Comparison of ENCODE assay signal across 11 cellular contexts in the genomic region with DNA sequence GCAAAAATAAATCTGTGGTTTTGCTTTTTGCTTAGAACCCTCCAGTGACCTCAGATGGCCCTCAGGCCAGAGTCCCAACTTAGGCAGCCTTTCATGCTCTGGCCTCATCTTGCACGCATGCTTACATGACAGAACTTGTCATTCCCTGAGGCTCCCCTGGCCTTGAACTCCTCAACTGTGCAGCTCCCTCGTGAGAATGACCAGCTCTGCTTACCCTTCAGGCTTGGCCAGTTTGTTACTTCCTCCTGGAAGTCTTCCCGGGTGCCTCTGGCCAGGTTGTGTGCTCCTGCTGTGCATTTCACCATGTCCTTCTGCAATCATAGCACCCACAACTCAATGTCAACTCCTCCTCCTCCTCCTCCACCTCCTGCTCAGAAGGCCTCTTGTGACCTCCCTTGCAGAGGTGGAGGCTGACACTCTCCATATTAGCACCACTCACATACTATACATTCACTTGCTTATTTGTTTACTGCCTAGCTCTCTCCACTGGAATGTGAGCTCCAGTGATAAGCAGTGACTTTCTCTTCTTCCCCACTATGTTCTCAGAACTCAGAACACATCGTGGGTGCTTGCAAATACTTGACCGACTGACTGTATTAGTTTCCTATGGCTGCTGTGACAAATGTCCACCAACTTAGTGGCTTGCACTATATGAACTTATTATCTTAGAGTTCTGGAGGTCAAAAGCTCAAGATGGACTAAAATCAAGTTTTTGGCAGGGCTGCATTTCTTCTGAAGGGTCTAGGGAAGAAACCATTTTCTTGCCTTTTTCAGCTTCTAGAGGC. TPM values are rescaled to one million over a fixed set of nuclear protein-coding genes. Genes with fewer than 3 reads are reported as not detected.
DNase-seq lines count a peak whose midpoint lies in the region; ATAC-seq and TF ChIP-seq lines count a peak whose summit lies in the region.
"Had no signal": no experiment of that assay in that cellular context is flagged by ENCODE, and none has a peak within 500 bp of the region (broad histone marks: within the 10 kb centered on the region; RNA-seq: fewer than 3 reads in every experiment).

No MANE protein-coding gene starts in this region.

- peak overlapping the region; percentile 75 for H3K27ac Mint-ChIP-seq in stimulated activated naive CD8-positive, alpha-beta T cell treated with anti-CD3 and anti-CD28 coated beads, Interleukin-15, Interleukin-2, amounts not matched to agents 100 ng/mL and 50 ng/mL, for 24 hours
- H3K27ac Mint-ChIP-seq in stimulated activated naive CD8-positive, alpha-beta T cell treated with anti-CD3 and anti-CD28 coated beads, Interleukin-15, amount 100 ng/mL, for 72 hours: no peak overlapping the region
- peak overlapping the region; percentile 56 for H3K27ac Mint-ChIP-seq in activated naive CD8-positive, alpha-beta T cell treated with anti-CD3 and anti-CD28 coated beads for 36 hours
- peak overlapping the region; percentile 56 to 84 (median 74) for H3K27ac Mint-ChIP-seq in immature natural killer cell

- H3K9me3 Mint-ChIP-seq in stimulated activated naive CD8-positive, alpha-beta T cell treated with anti-CD3 and anti-CD28 coated beads, Interleukin-15, Interleukin-2, amounts not matched to agents 100 ng/mL and 50 ng/mL, for 24 hours: no peaks in the 10 kb centered on the region
- H3K9me3 Mint-ChIP-seq in stimulated activated naive CD8-positive, alpha-beta T cell treated with anti-CD3 and anti-CD28 coated beads, Interleukin-15, amount 100 ng/mL, for 72 hours: no peaks in the 10 kb centered on the region
- H3K9me3 Mint-ChIP-seq in activated naive CD8-positive, alpha-beta T cell treated with anti-CD3 and anti-CD28 coated beads for 36 hours: no peaks in the 10 kb centered on the region
- H3K9me3 Mint-ChIP-seq in immature natural killer cell: no peaks in the 10 kb centered on the region

- H3K36me3 Mint-ChIP-seq in stimulated activated naive CD8-positive, alpha-beta T cell treated with anti-CD3 and anti-CD28 coated beads, Interleukin-15, Interleukin-2, amounts not matched to agents 100 ng/mL and 50 ng/mL, for 24 hours (ENCODE audit: low read depth): peaks cover 43% of the 10 kb centered on the region
- peaks cover 49% of the 10 kb centered on the region for H3K36me3 Mint-ChIP-seq in activated naive CD8-positive, alpha-beta T cell treated with anti-CD3 and anti-CD28 coated beads for 36 hours
- peaks cover 3 to 10% (median 5%) of the 10 kb centered on the region in 3 donors for H3K36me3 Mint-ChIP-seq in immature natural killer cell

- H3K4me3 ChIP-seq in upper lobe of right lung: no peak overlapping the region
- H3K4me3 ChIP-seq: PC-9 had no signal

- no peaks in the 10 kb centered on the region for H3K9me3 ChIP-seq in upper lobe of right lung

- no peaks in the 10 kb centered on the region for H3K27me3 ChIP-seq in upper lobe of right lung

- no peak for TF ChIP-seq CTCF in upper lobe of right lung (IDR thresholded peaks at IDR 0.05)

- intact Hi-C loops in upper lobe of right lung (cut with DNase I): no loop called here

- no peak overlapping the region for H3K27ac ChIP-seq in upper lobe of right lung
- H3K27ac ChIP-seq: PC-9 had no signal

- H3K27me3 Mint-ChIP-seq in stimulated activated naive CD8-positive, alpha-beta T cell treated with anti-CD3 and anti-CD28 coated beads, Interleukin-15, Interleukin-2, amounts not matched to agents 100 ng/mL and 50 ng/mL, for 24 hours: no peaks in the 10 kb centered on the region
- no peaks in the 10 kb centered on the region for H3K27me3 Mint-ChIP-seq in stimulated activated naive CD8-positive, alpha-beta T cell treated with anti-CD3 and anti-CD28 coated beads, Interleukin-15, amount 100 ng/mL, for 72 hours
- H3K27me3 Mint-ChIP-seq in activated naive CD8-positive, alpha-beta T cell treated with anti-CD3 and anti-CD28 coated beads for 36 hours: no peaks in the 10 kb centered on the region
- H3K27me3 Mint-ChIP-seq in immature natural killer cell (ENCODE audit: low read depth in 3 of 3): peaks cover 0 to 2% (median 0%) of the 10 kb centered on the region in 3 donors

- no peak overlapping the region for H3K4me3 Mint-ChIP-seq in stimulated activated naive CD8-positive, alpha-beta T cell treated with anti-CD3 and anti-CD28 coated beads, Interleukin-15, Interleukin-2, amounts not matched to agents 100 ng/mL and 50 ng/mL, for 24 hours
- H3K4me3 Mint-ChIP-seq in stimulated activated naive CD8-positive, alpha-beta T cell treated with anti-CD3 and anti-CD28 coated beads, Interleukin-15, amount 100 ng/mL, for 72 hours: no peak overlapping the region
- H3K4me3 Mint-ChIP-seq in activated naive CD8-positive, alpha-beta T cell treated with anti-CD3 and anti-CD28 coated beads for 36 hours: no peak overlapping the region
- H3K4me3 Mint-ChIP-seq in immature natural killer cell: peak overlapping the region in 3 of 5 donors; percentile 12 to 44 (median 38)

- H3K4me1 ChIP-seq in upper lobe of right lung: peaks cover 16% of the 10 kb centered on the region

- ATAC-seq in stimulated activated naive CD8-positive, alpha-beta T cell treated with anti-CD3 and anti-CD28 coated beads, Interleukin-15, amount 100 ng/mL, for 72 hours: no peak
- ATAC-seq in upper lobe of right lung (peak; percentile 73), SK-N-SH treated with all-trans-retinoic acid at 6 μM for 48 hours (no peak)

- no peak for DNase-seq in stimulated activated naive CD8-positive, alpha-beta T cell treated with anti-CD3 and anti-CD28 coated beads, Interleukin-15, amount 100 ng/mL, for 72 hours
- DNase-seq in activated naive CD8-positive, alpha-beta T cell treated with anti-CD3 and anti-CD28 coated beads for 36 hours: no peak
- DNase-seq in immature natural killer cell: no peak
- DNase-seq in upper lobe of right lung: no peak
- DNase-seq in stimulated activated CD4-positive, alpha-beta T cell treated with anti-CD3 and anti-CD28 coated beads, Interleukin-1b, Interleukin-23, amount 100 ng/mL, for 48 hours: no peak
- no peak for DNase-seq in NCI-H2171 treated with DMSO at 0.1 percent for 48 hours (lab: John Stamatoyannopoulos, UW)
- DNase-seq: cortex of kidney, T-helper 9 cell had no signal

- H3K4me1 Mint-ChIP-seq in stimulated activated naive CD8-positive, alpha-beta T cell treated with anti-CD3 and anti-CD28 coated beads, Interleukin-15, Interleukin-2, amounts not matched to agents 100 ng/mL and 50 ng/mL, for 24 hours (ENCODE audit: low read depth): peaks cover 65% of the 10 kb centered on the region
- H3K4me1 Mint-ChIP-seq in stimulated activated naive CD8-positive, alpha-beta T cell treated with anti-CD3 and anti-CD28 coated beads, Interleukin-15, amount 100 ng/mL, for 72 hours: peaks cover 74% of the 10 kb centered on the region
- H3K4me1 Mint-ChIP-seq in activated naive CD8-positive, alpha-beta T cell treated with anti-CD3 and anti-CD28 coated beads for 36 hours: peaks cover 59% of the 10 kb centered on the region
- H3K4me1 Mint-ChIP-seq in immature natural killer cell: peaks cover 0 to 87% of the 10 kb centered on the region in 2 donors

- peaks cover 4% of the 10 kb centered on the region for H3K36me3 ChIP-seq in upper lobe of right lung

TF ChIP-seq in SK-N-SH treated with all-trans-retinoic acid at 6 μM for 48 hours, 23 proteins besides CTCF, POLR2A, EP300 and RAD21 (continues in another document):
- TF ChIP-seq, protein P1, sequence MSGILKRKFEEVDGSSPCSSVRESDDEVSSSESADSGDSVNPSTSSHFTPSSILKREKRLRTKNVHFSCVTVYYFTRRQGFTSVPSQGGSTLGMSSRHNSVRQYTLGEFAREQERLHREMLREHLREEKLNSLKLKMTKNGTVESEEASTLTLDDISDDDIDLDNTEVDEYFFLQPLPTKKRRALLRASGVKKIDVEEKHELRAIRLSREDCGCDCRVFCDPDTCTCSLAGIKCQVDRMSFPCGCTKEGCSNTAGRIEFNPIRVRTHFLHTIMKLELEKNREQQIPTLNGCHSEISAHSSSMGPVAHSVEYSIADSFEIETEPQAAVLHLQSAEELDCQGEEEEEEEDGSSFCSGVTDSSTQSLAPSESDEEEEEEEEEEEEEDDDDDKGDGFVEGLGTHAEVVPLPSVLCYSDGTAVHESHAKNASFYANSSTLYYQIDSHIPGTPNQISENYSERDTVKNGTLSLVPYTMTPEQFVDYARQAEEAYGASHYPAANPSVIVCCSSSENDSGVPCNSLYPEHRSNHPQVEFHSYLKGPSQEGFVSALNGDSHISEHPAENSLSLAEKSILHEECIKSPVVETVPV (CRISPR knock-in tag; IDR thresholded peaks at IDR 0.05): no peak
- TF ChIP-seq BACH2 (CRISPR knock-in tag; IDR thresholded peaks at IDR 0.05; ENCODE audit: borderline replicate concordance) (no peak), ZFP30 (CRISPR knock-in tag; IDR thresholded peaks at IDR 0.05) (no peak), ZNF8 (CRISPR knock-in tag; IDR thresholded peaks at IDR 0.05) (no peak), TSHZ2 (CRISPR knock-in tag; IDR thresholded peaks at IDR 0.05) (no peak), SNAI2 (CRISPR knock-in tag; IDR thresholded peaks at IDR 0.05) (no peak), PPARA (CRISPR knock-in tag; IDR thresholded peaks at IDR 0.05; ENCODE audit: borderline replicate concordance) (no peak)

RNA-seq across cellular contexts. Expression of gene RCSD1, which starts 41.9 kb away (rescaled TPM):
- 10 to 100 TPM; 56.4 to 58.2 TPM for total RNA-seq in activated naive CD8-positive, alpha-beta T cell treated with anti-CD3 and anti-CD28 coated beads for 36 hours
- polyA plus RNA-seq in immature natural killer cell: 100 to 1,000 TPM in 2 of 3 donors, 10 to 100 TPM in 1; 96.2 to 179 (median 129) TPM
- 14.8 TPM for total RNA-seq in upper lobe of right lung
- total RNA-seq: PC-9 had no signal

RNA-seq across cellular contexts. Expression of gene MPZL1, which starts 49.9 kb away (rescaled TPM):
- 10 to 100 TPM; 15.9 to 17.3 TPM for total RNA-seq in activated naive CD8-positive, alpha-beta T cell treated with anti-CD3 and anti-CD28 coated beads for 36 hours
- 10 to 100 TPM in 2 of 3 donors, 1 to 10 TPM in 1; 6.8 to 14.3 (median 12.1) TPM for polyA plus RNA-seq in immature natural killer cell
- total RNA-seq in upper lobe of right lung: 85.2 TPM

Comparison
In these comparisons a context has a peak if more than half of its experiments do, and no peak if none do; other contexts are left out.
1. H3K27ac Mint-ChIP-seq: peak in stimulated activated naive CD8-positive, alpha-beta T cell treated with anti-CD3 and anti-CD28 coated beads, Interleukin-15, Interleukin-2, amounts not matched to agents 100 ng/mL and 50 ng/mL, for 24 hours (single experiment), activated naive CD8-positive, alpha-beta T cell treated with anti-CD3 and anti-CD28 coated beads for 36 hours (single experiment) and immature natural killer cell (6 of 6); none in stimulated activated naive CD8-positive, alpha-beta T cell treated with anti-CD3 and anti-CD28 coated beads, Interleukin-15, amount 100 ng/mL, for 72 hours (0 of 2).
2. H3K4me3 Mint-ChIP-seq: peak in immature natural killer cell (3 of 5); none in stimulated activated naive CD8-positive, alpha-beta T cell treated with anti-CD3 and anti-CD28 coated beads, Interleukin-15, Interleukin-2, amounts not matched to agents 100 ng/mL and 50 ng/mL, for 24 hours (single experiment), stimulated activated naive CD8-positive, alpha-beta T cell treated with anti-CD3 and anti-CD28 coated beads, Interleukin-15, amount 100 ng/mL, for 72 hours (0 of 2) and activated naive CD8-positive, alpha-beta T cell treated with anti-CD3 and anti-CD28 coated beads for 36 hours (single experiment).